In the genomic region with DNA sequence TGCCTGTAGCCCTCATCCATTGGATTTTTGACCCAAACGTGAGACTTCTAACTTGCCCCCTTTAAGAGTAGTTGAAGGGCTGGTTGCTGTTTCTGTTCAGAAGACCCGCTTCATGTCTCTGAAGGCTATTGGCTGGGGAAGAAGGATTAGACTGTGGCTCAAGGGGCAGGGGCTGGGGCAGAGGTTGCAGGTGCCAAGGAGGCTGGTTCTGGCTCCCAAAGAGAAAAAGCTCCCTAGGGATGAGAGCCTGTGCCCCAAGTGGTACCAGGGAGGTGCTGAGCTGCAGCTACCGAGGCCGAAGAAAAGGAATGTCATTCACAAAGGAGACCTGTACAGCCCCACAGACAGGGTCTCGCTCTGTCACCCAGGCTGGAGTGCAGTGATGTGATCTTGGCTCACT, we compare ENCODE assay signal across 26 cellular contexts. TPM values are rescaled to one million over a fixed set of nuclear protein-coding genes. Genes with fewer than 3 reads are reported as not detected.
"Had no signal": no experiment of that assay in that cellular context is flagged by ENCODE, and none has a peak within 500 bp of the region (broad histone marks: within the 10 kb centered on the region; RNA-seq: fewer than 3 reads in every experiment).

No MANE protein-coding gene starts in this region.

- H3K27ac ChIP-seq: heart left ventricle, left ventricle myocardium inferior, neutrophil, pancreas, vagina had no signal

- H3K4me1 ChIP-seq: left ventricle myocardium inferior, pancreas had no signal

- H3K36me3 ChIP-seq: heart left ventricle, left ventricle myocardium inferior, neutrophil, pancreas, vagina had no signal

- FAIRE-seq: endothelial cell of umbilical vein, islet of Langerhans, pancreas had no signal

- DNase-seq: activated CD4-positive, alpha-beta T cell treated with anti-CD3 and anti-CD28 coated beads, Interleukin-2, amount 50 U/mL, for 1 hour; activated gamma-delta T cell; amygdala; central memory CD4-positive, alpha-beta T cell; foreskin fibroblast; left ventricle myocardium inferior; stimulated activated CD4-positive, alpha-beta T cell treated with anti-CD3 and anti-CD28 coated beads, Interleukin-4, amount 100 ng/mL, for 24 hours; T-helper 2 cell had no signal

- ATAC-seq: heart left ventricle; right cardiac atrium; stimulated activated effector memory CD8-positive, alpha-beta T cell treated with anti-CD3 and anti-CD28 coated beads, Interleukin-12 subunit alpha, Interleukin-12 subunit beta, amount 100 ng/mL, for 72 hours; WTC11 had no signal

- H3K4me3 ChIP-seq: heart left ventricle, left ventricle myocardium inferior, pancreas, vagina had no signal

- H3K36me3 Mint-ChIP-seq: activated naive CD4-positive, alpha-beta T cell treated with anti-CD3 and anti-CD28 coated beads, Interleukin-2, amount 10 ng/mL, durations not matched to agents 7 days and 5 days; type B pancreatic cell; WTC11 had no signal

- H3K9me3 ChIP-seq: heart left ventricle, left ventricle myocardium inferior, neutrophil, pancreas, vagina had no signal

- H3K4me3 Mint-ChIP-seq: activated naive CD4-positive, alpha-beta T cell treated with anti-CD3 and anti-CD28 coated beads, Interleukin-2, amount 10 ng/mL, durations not matched to agents 7 days and 5 days; activated T-cell treated with anti-CD3 and anti-CD28 coated beads, Interleukin-2, amount 50 U/mL, for 24 hours; nephron; stimulated activated effector memory CD8-positive, alpha-beta T cell treated with anti-CD3 and anti-CD28 coated beads, Interleukin-12 subunit alpha, Interleukin-12 subunit beta, amount 100 ng/mL, for 72 hours; stimulated activated naive CD8-positive, alpha-beta T cell treated with anti-CD3 and anti-CD28 coated beads, Interleukin-15, Interleukin-2, amounts not matched to agents 100 ng/mL and 50 ng/mL, for 24 hours; type B pancreatic cell; WTC11 had no signal

- H3K27me3 ChIP-seq: vagina had no signal

- H3K27ac Mint-ChIP-seq: activated naive CD4-positive, alpha-beta T cell treated with anti-CD3 and anti-CD28 coated beads, Interleukin-2, amount 10 ng/mL, durations not matched to agents 7 days and 5 days; activated T-cell treated with anti-CD3 and anti-CD28 coated beads, Interleukin-2, amount 50 U/mL, for 24 hours; nephron; stimulated activated effector memory CD8-positive, alpha-beta T cell treated with anti-CD3 and anti-CD28 coated beads, Interleukin-12 subunit alpha, Interleukin-12 subunit beta, amount 100 ng/mL, for 72 hours; stimulated activated naive CD8-positive, alpha-beta T cell treated with anti-CD3 and anti-CD28 coated beads, Interleukin-15, Interleukin-2, amounts not matched to agents 100 ng/mL and 50 ng/mL, for 24 hours; type B pancreatic cell; WTC11 had no signal

- H3K9me3 Mint-ChIP-seq: activated naive CD4-positive, alpha-beta T cell treated with anti-CD3 and anti-CD28 coated beads, Interleukin-2, amount 10 ng/mL, durations not matched to agents 7 days and 5 days; activated T-cell treated with anti-CD3 and anti-CD28 coated beads, Interleukin-2, amount 50 U/mL, for 24 hours; nephron; stimulated activated effector memory CD8-positive, alpha-beta T cell treated with anti-CD3 and anti-CD28 coated beads, Interleukin-12 subunit alpha, Interleukin-12 subunit beta, amount 100 ng/mL, for 72 hours; stimulated activated naive CD8-positive, alpha-beta T cell treated with anti-CD3 and anti-CD28 coated beads, Interleukin-15, Interleukin-2, amounts not matched to agents 100 ng/mL and 50 ng/mL, for 24 hours; type B pancreatic cell; WTC11 had no signal

RNA-seq across cellular contexts. Expression of a gene that starts 5.8 kb away (rescaled TPM):
- total RNA-seq: activated CD8-positive, alpha-beta memory T cell treated with anti-CD3 and anti-CD28 coated beads for 36 hours; endothelial cell of umbilical vein; heart left ventricle; left ventricle myocardium inferior; lung microvascular endothelial cell; pancreas; pulmonary artery endothelial cell; right cardiac atrium; subcutaneous adipose tissue; vagina had no signal
- polyA plus RNA-seq: endothelial cell of umbilical vein, heart left ventricle, right cardiac atrium had no signal
